Comparison of ENCODE assay signal across 1 cellular context in the genomic region with DNA sequence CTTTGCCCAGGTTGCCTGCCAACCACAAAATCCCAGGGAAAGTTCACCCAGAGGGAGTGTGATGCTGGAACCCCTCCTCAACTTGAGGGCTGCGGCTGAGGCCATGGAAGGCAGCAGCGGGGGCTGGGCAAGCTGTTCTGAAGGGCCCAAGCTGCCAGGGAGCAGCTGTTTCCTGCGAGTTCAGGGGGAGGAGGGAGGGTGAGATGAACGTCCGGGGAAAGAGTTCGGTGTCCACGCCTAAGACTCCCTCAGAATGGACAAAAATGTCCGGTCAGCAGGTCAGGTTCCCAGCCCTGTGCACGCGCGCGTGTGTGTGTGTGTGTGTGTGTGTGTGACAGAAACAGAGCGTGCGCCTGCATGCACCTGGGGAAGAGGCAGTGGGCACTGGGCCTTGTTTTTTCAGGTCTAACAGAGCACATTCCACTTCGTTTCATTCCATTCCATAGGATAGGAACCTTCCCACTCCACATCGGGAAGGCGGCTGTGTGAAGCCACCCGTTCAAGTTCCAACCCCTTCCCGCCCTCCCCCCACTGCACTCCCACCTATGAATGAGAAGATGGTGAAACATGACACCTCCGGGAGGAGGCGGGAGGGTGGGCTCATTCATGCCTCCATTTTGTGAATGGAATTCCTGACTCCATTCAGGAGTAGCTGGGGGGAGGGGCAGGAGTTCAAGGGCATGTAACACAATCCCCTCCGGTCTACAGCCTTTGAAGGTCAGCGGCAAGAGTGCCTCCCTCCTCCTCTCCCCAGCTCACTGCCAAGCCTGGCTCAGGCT.
TF ChIP-seq lines count a peak whose summit lies in the region.

No MANE protein-coding gene starts in this region.

TF ChIP-seq in SK-N-SH, 30 proteins besides CTCF, POLR2A, EP300 and RAD21 (continued from another document):
- TF ChIP-seq, protein P1, sequence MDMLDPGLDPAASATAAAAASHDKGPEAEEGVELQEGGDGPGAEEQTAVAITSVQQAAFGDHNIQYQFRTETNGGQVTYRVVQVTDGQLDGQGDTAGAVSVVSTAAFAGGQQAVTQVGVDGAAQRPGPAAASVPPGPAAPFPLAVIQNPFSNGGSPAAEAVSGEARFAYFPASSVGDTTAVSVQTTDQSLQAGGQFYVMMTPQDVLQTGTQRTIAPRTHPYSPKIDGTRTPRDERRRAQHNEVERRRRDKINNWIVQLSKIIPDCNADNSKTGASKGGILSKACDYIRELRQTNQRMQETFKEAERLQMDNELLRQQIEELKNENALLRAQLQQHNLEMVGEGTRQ (IDR thresholded peaks at IDR 0.05; ENCODE audit: borderline replicate concordance, low read depth, low read length), result no peak
- TF ChIP-seq MEF2A (IDR thresholded peaks at IDR 0.05; ENCODE audit: borderline replicate concordance, low read depth) (no peak), SIN3A (IDR thresholded peaks at IDR 0.05; ENCODE audit: borderline replicate concordance, low read depth, low read length) (no peak; the same call in 1 of the 2 replicates), MXI1 (IDR thresholded peaks at IDR 0.05; ENCODE audit: low read depth, low read length) (no peak), CHD2 (IDR thresholded peaks at IDR 0.05; ENCODE audit: low read length, partially characterized antibody) (peak; percentile 41), EZH2phosphoT487 (IDR thresholded peaks at IDR 0.05; ENCODE audit: borderline replicate concordance, low read depth) (no peak), TEAD4 (IDR thresholded peaks at IDR 0.05; ENCODE audit: borderline replicate concordance, insufficient read depth) (peak; percentile 79; the same call in 1 of the 2 replicates), FOSL2 (IDR thresholded peaks at IDR 0.05; ENCODE audit: borderline replicate concordance, low read depth) (peak; percentile 22; the same call in 1 of the 2 replicates), RFX5 (IDR thresholded peaks at IDR 0.05; ENCODE audit: low read length) (no peak), JUND (IDR thresholded peaks at IDR 0.05) (0 out of 2 replicates have a peak, but pooled peaks have one; percentile 29), SMC3 (IDR thresholded peaks at IDR 0.05; ENCODE audit: low read depth, low read length) (no peak), RCOR1 (IDR thresholded peaks at IDR 0.05; ENCODE audit: low read length) (no peak), NFIC (IDR thresholded peaks at IDR 0.05; ENCODE audit: borderline replicate concordance) (peak; percentile 41; the same call in 1 of the 2 replicates), GABPA (IDR thresholded peaks at IDR 0.05; ENCODE audit: low read depth) (peak; percentile 53), POLR2AphosphoS5 (IDR thresholded peaks at IDR 0.05; ENCODE audit: low read depth, low read length) (no peak; the same call in 1 of the 2 replicates), TAF1 (IDR thresholded peaks at IDR 0.05; ENCODE audit: borderline replicate concordance, low read depth, low read length) (no peak), FOXM1 (IDR thresholded peaks at IDR 0.05; ENCODE audit: low read depth) (no peak)
- TF ChIP-seq, protein P2, sequence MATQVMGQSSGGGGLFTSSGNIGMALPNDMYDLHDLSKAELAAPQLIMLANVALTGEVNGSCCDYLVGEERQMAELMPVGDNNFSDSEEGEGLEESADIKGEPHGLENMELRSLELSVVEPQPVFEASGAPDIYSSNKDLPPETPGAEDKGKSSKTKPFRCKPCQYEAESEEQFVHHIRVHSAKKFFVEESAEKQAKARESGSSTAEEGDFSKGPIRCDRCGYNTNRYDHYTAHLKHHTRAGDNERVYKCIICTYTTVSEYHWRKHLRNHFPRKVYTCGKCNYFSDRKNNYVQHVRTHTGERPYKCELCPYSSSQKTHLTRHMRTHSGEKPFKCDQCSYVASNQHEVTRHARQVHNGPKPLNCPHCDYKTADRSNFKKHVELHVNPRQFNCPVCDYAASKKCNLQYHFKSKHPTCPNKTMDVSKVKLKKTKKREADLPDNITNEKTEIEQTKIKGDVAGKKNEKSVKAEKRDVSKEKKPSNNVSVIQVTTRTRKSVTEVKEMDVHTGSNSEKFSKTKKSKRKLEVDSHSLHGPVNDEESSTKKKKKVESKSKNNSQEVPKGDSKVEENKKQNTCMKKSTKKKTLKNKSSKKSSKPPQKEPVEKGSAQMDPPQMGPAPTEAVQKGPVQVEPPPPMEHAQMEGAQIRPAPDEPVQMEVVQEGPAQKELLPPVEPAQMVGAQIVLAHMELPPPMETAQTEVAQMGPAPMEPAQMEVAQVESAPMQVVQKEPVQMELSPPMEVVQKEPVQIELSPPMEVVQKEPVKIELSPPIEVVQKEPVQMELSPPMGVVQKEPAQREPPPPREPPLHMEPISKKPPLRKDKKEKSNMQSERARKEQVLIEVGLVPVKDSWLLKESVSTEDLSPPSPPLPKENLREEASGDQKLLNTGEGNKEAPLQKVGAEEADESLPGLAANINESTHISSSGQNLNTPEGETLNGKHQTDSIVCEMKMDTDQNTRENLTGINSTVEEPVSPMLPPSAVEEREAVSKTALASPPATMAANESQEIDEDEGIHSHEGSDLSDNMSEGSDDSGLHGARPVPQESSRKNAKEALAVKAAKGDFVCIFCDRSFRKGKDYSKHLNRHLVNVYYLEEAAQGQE (IDR thresholded peaks at IDR 0.05; ENCODE audit: low read depth, low read length), result peak; percentile 55; the same call in 1 of the 2 replicates
- TF ChIP-seq, protein P3, sequence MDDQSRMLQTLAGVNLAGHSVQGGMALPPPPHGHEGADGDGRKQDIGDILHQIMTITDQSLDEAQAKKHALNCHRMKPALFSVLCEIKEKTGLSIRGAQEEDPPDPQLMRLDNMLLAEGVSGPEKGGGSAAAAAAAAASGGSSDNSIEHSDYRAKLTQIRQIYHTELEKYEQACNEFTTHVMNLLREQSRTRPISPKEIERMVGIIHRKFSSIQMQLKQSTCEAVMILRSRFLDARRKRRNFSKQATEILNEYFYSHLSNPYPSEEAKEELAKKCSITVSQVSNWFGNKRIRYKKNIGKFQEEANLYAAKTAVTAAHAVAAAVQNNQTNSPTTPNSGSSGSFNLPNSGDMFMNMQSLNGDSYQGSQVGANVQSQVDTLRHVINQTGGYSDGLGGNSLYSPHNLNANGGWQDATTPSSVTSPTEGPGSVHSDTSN (IDR thresholded peaks at IDR 0.05), result peak; percentile 47; the same call in 1 of the 2 replicates
- TF ChIP-seq, protein P4, sequence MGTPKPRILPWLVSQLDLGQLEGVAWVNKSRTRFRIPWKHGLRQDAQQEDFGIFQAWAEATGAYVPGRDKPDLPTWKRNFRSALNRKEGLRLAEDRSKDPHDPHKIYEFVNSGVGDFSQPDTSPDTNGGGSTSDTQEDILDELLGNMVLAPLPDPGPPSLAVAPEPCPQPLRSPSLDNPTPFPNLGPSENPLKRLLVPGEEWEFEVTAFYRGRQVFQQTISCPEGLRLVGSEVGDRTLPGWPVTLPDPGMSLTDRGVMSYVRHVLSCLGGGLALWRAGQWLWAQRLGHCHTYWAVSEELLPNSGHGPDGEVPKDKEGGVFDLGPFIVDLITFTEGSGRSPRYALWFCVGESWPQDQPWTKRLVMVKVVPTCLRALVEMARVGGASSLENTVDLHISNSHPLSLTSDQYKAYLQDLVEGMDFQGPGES (IDR thresholded peaks at IDR 0.05; ENCODE audit: low read depth, low read length), result no peak
